In genomic region chr6:149771925-149772324, GRCh38 we compare ENCODE assay signal across 22 cellular contexts. TPM values are rescaled to one million over a fixed set of nuclear protein-coding genes. Genes with fewer than 3 reads are reported as not detected.
DNase-seq lines count a peak whose midpoint lies in the region; ATAC-seq and TF ChIP-seq lines count a peak whose summit lies in the region.
"Had no signal": no experiment of that assay in that cellular context is flagged by ENCODE, and none has a peak within 500 bp of the region (broad histone marks: within the 10 kb centered on the region; RNA-seq: fewer than 3 reads in every experiment).

No MANE protein-coding gene starts in this region.

- peak overlapping the region; percentile 31 for H3K27ac Mint-ChIP-seq in activated CD4-positive, alpha-beta T cell treated with anti-CD3 and anti-CD28 coated beads, Interleukin-2, amount 10 ng/mL, durations not matched to agents 7 days and 5 days
- H3K27ac Mint-ChIP-seq in neural crest cell (ENCODE audit: unreplicated experiment): peak overlapping the region; percentile 27
- peak overlapping the region in 2 of 9 donors; percentile 17 to 29 for H3K27ac Mint-ChIP-seq in naive thymus-derived CD4-positive, alpha-beta T cell
- H3K27ac Mint-ChIP-seq: B cell; CD4-positive, alpha-beta T cell had no signal

- H3K4me3 Mint-ChIP-seq in activated CD4-positive, alpha-beta T cell treated with anti-CD3 and anti-CD28 coated beads, Interleukin-2, amount 10 ng/mL, durations not matched to agents 7 days and 5 days: no peak overlapping the region
- H3K4me3 Mint-ChIP-seq in neural crest cell: no peak overlapping the region
- no peak overlapping the region for H3K4me3 Mint-ChIP-seq in naive thymus-derived CD4-positive, alpha-beta T cell
- H3K4me3 Mint-ChIP-seq: B cell; CD4-positive, alpha-beta T cell; CD8-positive, alpha-beta memory T cell had no signal

- peaks cover 37% of the 10 kb centered on the region for H3K36me3 Mint-ChIP-seq in activated CD4-positive, alpha-beta T cell treated with anti-CD3 and anti-CD28 coated beads, Interleukin-2, amount 10 ng/mL, durations not matched to agents 7 days and 5 days (ENCODE audit: low read depth)
- H3K36me3 Mint-ChIP-seq in neural crest cell (ENCODE audit: low read depth): peaks cover 11% of the 10 kb centered on the region
- H3K36me3 Mint-ChIP-seq in naive thymus-derived CD4-positive, alpha-beta T cell: peaks cover 0 to 26% (median 17%) of the 10 kb centered on the region in 5 donors

- intact Hi-C loops in heart left ventricle (cut with DNase I) (no loop called here), right cardiac atrium (cut with DNase I) (no loop called here), left ventricle myocardium superior (cut with micrococcal nuclease) (no loop called here), cardiac septum (cut with DNase I) (no loop called here)
- intact Hi-C loops in naive thymus-derived CD4-positive, alpha-beta T cell (cut with micrococcal nuclease): no loop called here

- TF ChIP-seq POLR2A in heart left ventricle (IDR thresholded peaks at IDR 0.05): no peak

- no peak overlapping the region for H3K4me3 ChIP-seq in heart left ventricle
- no peak overlapping the region for H3K4me3 ChIP-seq in right cardiac atrium (ENCODE audit: low read length)
- no peak overlapping the region for H3K4me3 ChIP-seq in naive thymus-derived CD4-positive, alpha-beta T cell (ENCODE audit: low read length)
- H3K4me3 ChIP-seq: BLaER1, GM12878, GM23248 had no signal

- H3K27me3 Mint-ChIP-seq in activated CD4-positive, alpha-beta T cell treated with anti-CD3 and anti-CD28 coated beads, Interleukin-2, amount 10 ng/mL, durations not matched to agents 7 days and 5 days: no peaks in the 10 kb centered on the region
- H3K27me3 Mint-ChIP-seq in neural crest cell (ENCODE audit: low read depth): no peaks in the 10 kb centered on the region
- H3K27me3 Mint-ChIP-seq in naive thymus-derived CD4-positive, alpha-beta T cell: no peaks in the 10 kb centered on the region
- H3K27me3 Mint-ChIP-seq: B cell; CD4-positive, alpha-beta T cell; CD8-positive, alpha-beta memory T cell had no signal

- H3K27me3 ChIP-seq in heart left ventricle (no peaks in the 10 kb centered on the region), right cardiac atrium (ENCODE audit: control insufficient read depth, insufficient read depth) (no peaks in the 10 kb centered on the region)
- H3K27me3 ChIP-seq in naive thymus-derived CD4-positive, alpha-beta T cell (ENCODE audit: control insufficient read depth in 2 of 2, insufficient read depth in 2 of 2, low read length in 2 of 2): no peaks in the 10 kb centered on the region
- H3K27me3 ChIP-seq: BLaER1 had no signal

- WGBS in heart left ventricle, 4 donors: 76 to 85% (median 79%) methylated on average over 6 of the region's 6 CpGs
- 93% methylated on average over 6 of the region's 6 CpGs for WGBS in right cardiac atrium

- DNase-seq in activated CD4-positive, alpha-beta T cell treated with anti-CD3 and anti-CD28 coated beads, Interleukin-2, amount 10 ng/mL, durations not matched to agents 7 days and 5 days: no peak
- no peak for DNase-seq in activated CD4-positive, alpha-beta T cell treated with anti-CD3 and anti-CD28 coated beads, Interleukin-2, amount 50 U/mL, for 1 hour
- DNase-seq in heart left ventricle: no peak
- DNase-seq in right cardiac atrium: no peak
- no peak for DNase-seq in left ventricle myocardium superior
- no peak for DNase-seq in cardiac septum (ENCODE audit: low spot score)
- DNase-seq in neural crest cell (ENCODE audit: low read depth, low spot score): no peak
- no peak for DNase-seq in naive thymus-derived CD4-positive, alpha-beta T cell
- DNase-seq: CD4-positive, alpha-beta T cell; CD8-positive, alpha-beta memory T cell; DMS 273 treated with DMSO at 0.1 percent for 48 hours; DMS79; EL; GDM1; GM23248; H7; HCEC 1CT had no signal

- no peak for TF ChIP-seq CTCF in heart left ventricle (IDR thresholded peaks at IDR 0.05)
- no peak for TF ChIP-seq CTCF in neural crest cell (conservative IDR thresholded peaks at IDR 0.05)

- ATAC-seq in heart left ventricle (peak in 2 of 4 donors; percentile 41 to 55), right cardiac atrium (no peak), left ventricle myocardium superior (peak; percentile 55)
- ATAC-seq in naive thymus-derived CD4-positive, alpha-beta T cell: no peak
- ATAC-seq: GM12878 had no signal

- H3K36me3 ChIP-seq in heart left ventricle: peaks cover 0 to 72% (median 64%) of the 10 kb centered on the region in 9 donors
- H3K36me3 ChIP-seq in naive thymus-derived CD4-positive, alpha-beta T cell (ENCODE audit: control insufficient read depth in 2 of 3, insufficient read depth in 3 of 3, low read length in 3 of 3): peaks cover 0 to 16% (median 3%) of the 10 kb centered on the region in 3 experiments

- no peaks in the 10 kb centered on the region for H3K9me3 Mint-ChIP-seq in activated CD4-positive, alpha-beta T cell treated with anti-CD3 and anti-CD28 coated beads, Interleukin-2, amount 10 ng/mL, durations not matched to agents 7 days and 5 days
- no peaks in the 10 kb centered on the region for H3K9me3 Mint-ChIP-seq in neural crest cell
- no peaks in the 10 kb centered on the region for H3K9me3 Mint-ChIP-seq in naive thymus-derived CD4-positive, alpha-beta T cell
- H3K9me3 Mint-ChIP-seq: CD4-positive, alpha-beta T cell; CD8-positive, alpha-beta memory T cell had no signal

- peaks cover 8% of the 10 kb centered on the region for H3K4me1 Mint-ChIP-seq in activated CD4-positive, alpha-beta T cell treated with anti-CD3 and anti-CD28 coated beads, Interleukin-2, amount 10 ng/mL, durations not matched to agents 7 days and 5 days
- H3K4me1 Mint-ChIP-seq in neural crest cell: no peaks in the 10 kb centered on the region
- peaks cover 0 to 12% (median 7%) of the 10 kb centered on the region in 7 donors for H3K4me1 Mint-ChIP-seq in naive thymus-derived CD4-positive, alpha-beta T cell
- H3K4me1 Mint-ChIP-seq: B cell had no signal

- H3K27ac ChIP-seq in heart left ventricle: peak overlapping the region in 8 of 12 donors; percentile 2 to 65 (median 29)
- H3K27ac ChIP-seq in right cardiac atrium (ENCODE audit: low read length): no peak overlapping the region
- no peak overlapping the region for H3K27ac ChIP-seq in naive thymus-derived CD4-positive, alpha-beta T cell (ENCODE audit: low read depth, low read length)
- H3K27ac ChIP-seq: 22Rv1, BLaER1, C4-2B, GM23248 had no signal

- POLR2A ChIA-PET in activated CD4-positive, alpha-beta T cell treated with anti-CD3 and anti-CD28 coated beads, Interleukin-2, amount 10 ng/mL, durations not matched to agents 7 days and 5 days (lab: Charles Lee): no interaction called here
- POLR2A ChIA-PET in naive thymus-derived CD4-positive, alpha-beta T cell (lab: Charles Lee): no interaction called here

- CTCF ChIA-PET in activated CD4-positive, alpha-beta T cell treated with anti-CD3 and anti-CD28 coated beads, Interleukin-2, amount 10 ng/mL, durations not matched to agents 7 days and 5 days (lab: Charles Lee): interaction anchor here (0.6 to 1.4 kb wide), 2 partner anchors 24 to 1635 kb away, joined by 3 to 4 read pairs; no protein-coding TSS in a partner anchor
- CTCF ChIA-PET in naive thymus-derived CD4-positive, alpha-beta T cell (lab: Charles Lee): no interaction called here

- H3K4me1 ChIP-seq in heart left ventricle (peaks cover 0 to 6% (median 0%) of the 10 kb centered on the region in 12 donors), right cardiac atrium (ENCODE audit: control insufficient read depth, insufficient read depth, low read length) (no peaks in the 10 kb centered on the region)
- H3K4me1 ChIP-seq in naive thymus-derived CD4-positive, alpha-beta T cell (ENCODE audit: control insufficient read depth in 2 of 2, insufficient read depth in 2 of 2, low read length in 2 of 2): no peaks in the 10 kb centered on the region
- H3K4me1 ChIP-seq: BLaER1 had no signal

- H3K9me3 ChIP-seq in heart left ventricle (no peaks in the 10 kb centered on the region), right cardiac atrium (ENCODE audit: control insufficient read depth, low read length) (no peaks in the 10 kb centered on the region)
- H3K9me3 ChIP-seq in naive thymus-derived CD4-positive, alpha-beta T cell (ENCODE audit: control insufficient read depth in 2 of 3, low read length in 3 of 3): no peaks in the 10 kb centered on the region

RNA-seq across cellular contexts. Expression of gene PCMT1, which starts 22.4 kb away (rescaled TPM):
- 10 to 100 TPM; 86.2 to 93.9 TPM for total RNA-seq in activated CD4-positive, alpha-beta T cell treated with anti-CD3 and anti-CD28 coated beads, Interleukin-2, amount 10 ng/mL, durations not matched to agents 7 days and 5 days
- total RNA-seq in heart left ventricle (100 to 1,000 TPM; 128 to 186 (median 164) TPM), right cardiac atrium (100 to 1,000 TPM; 107 to 114 (median 111) TPM), left ventricle myocardium superior (171 TPM), cardiac septum (130 TPM), neural crest cell (65.5 and 67.4 TPM in 2 replicates)
- polyA plus RNA-seq in heart left ventricle (100 to 1,000 TPM in 1 of 2 donors, 10 to 100 TPM in 1; 72.2 to 243 TPM), right cardiac atrium (96.4 TPM)
- total RNA-seq in naive thymus-derived CD4-positive, alpha-beta T cell: 10 to 100 TPM; 26.6 to 84.9 (median 47.1) TPM
- 100 to 1,000 TPM; 132 to 135 TPM for polyA plus RNA-seq in naive thymus-derived CD4-positive, alpha-beta T cell

RNA-seq across cellular contexts. Expression of gene NUP43, which starts 25.6 kb away (rescaled TPM):
- total RNA-seq in activated CD4-positive, alpha-beta T cell treated with anti-CD3 and anti-CD28 coated beads, Interleukin-2, amount 10 ng/mL, durations not matched to agents 7 days and 5 days: 10 to 100 TPM; 59.9 to 74.6 TPM
- total RNA-seq in heart left ventricle (10 to 100 TPM; 14.5 to 32.9 (median 27.2) TPM), right cardiac atrium (10 to 100 TPM; 22.5 to 24.9 (median 23.6) TPM), left ventricle myocardium superior (30.1 TPM), cardiac septum (23.2 TPM), neural crest cell (67.2 and 73.3 TPM in 2 replicates)
- polyA plus RNA-seq in heart left ventricle (10 to 100 TPM; 12.2 to 17.4 TPM), right cardiac atrium (11.8 TPM)
- total RNA-seq in naive thymus-derived CD4-positive, alpha-beta T cell: 10 to 100 TPM; 14.0 to 70.7 (median 60.2) TPM
- polyA plus RNA-seq in naive thymus-derived CD4-positive, alpha-beta T cell: 1 to 10 TPM; 5.1 to 6.6 TPM

RNA-seq across cellular contexts. Expression of gene LATS1, which starts 54.0 kb away (rescaled TPM):
- total RNA-seq in activated CD4-positive, alpha-beta T cell treated with anti-CD3 and anti-CD28 coated beads, Interleukin-2, amount 10 ng/mL, durations not matched to agents 7 days and 5 days: 10 to 100 TPM; 34.9 to 37.3 TPM
- total RNA-seq in heart left ventricle: 10 to 100 TPM in 7 of 9 donors, 1 to 10 TPM in 2; 9.4 to 18.5 (median 10.9) TPM
- 1 to 10 TPM; 5.3 TPM for polyA plus RNA-seq in heart left ventricle
- total RNA-seq in right cardiac atrium: 10 to 100 TPM; 13.5 to 19.0 (median 14.5) TPM
- polyA plus RNA-seq in right cardiac atrium: 4.8 TPM
- 12.2 TPM for total RNA-seq in left ventricle myocardium superior
- 14.6 TPM for total RNA-seq in cardiac septum
- 27.4 and 32.7 TPM in 2 replicates for total RNA-seq in neural crest cell
- total RNA-seq in naive thymus-derived CD4-positive, alpha-beta T cell: 10 to 100 TPM; 33.3 to 49.5 (median 44.6) TPM
- 10 to 100 TPM; 14.2 to 17.7 TPM for polyA plus RNA-seq in naive thymus-derived CD4-positive, alpha-beta T cell

Comparison
In these comparisons a context has a peak if more than half of its experiments do, and no peak if none do; other contexts are left out.
1. H3K27ac ChIP-seq: peak in heart left ventricle (8 of 12); none in right cardiac atrium (single experiment) and naive thymus-derived CD4-positive, alpha-beta T cell (single experiment).